Comparison of ENCODE assay signal across 9 cellular contexts in the genomic region with DNA sequence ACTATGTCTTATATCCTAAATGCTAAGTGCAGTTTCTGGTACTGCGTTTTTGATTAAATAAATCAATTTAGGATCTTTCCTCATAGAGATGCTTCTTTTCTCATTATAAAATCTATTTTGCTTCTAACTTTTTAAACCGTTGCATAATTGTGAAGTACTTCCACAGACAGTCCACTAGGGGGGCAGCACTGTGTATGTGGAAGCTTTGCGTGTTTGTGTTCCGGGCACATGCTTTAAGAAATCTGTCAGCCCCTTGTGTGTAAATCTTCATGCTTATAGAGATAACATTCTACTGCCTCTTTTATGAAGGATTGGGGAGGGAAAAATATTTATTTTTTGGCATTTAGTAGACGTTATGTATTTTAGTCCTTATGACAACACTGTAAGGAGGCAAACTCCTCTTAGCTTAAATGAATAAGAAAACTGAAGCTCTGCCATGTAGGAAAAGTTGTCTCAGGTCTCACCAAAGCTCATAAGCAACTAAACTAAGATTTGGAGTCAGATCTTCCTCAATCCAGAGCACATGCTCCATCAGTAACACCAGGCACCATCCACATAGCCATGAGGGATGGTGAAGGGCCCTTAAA.
A peak's percentile ranks its signal among the peaks of the same experiment; 100 is the strongest.
DNase-seq lines count a peak whose midpoint lies in the region; ATAC-seq, FAIRE-seq and TF ChIP-seq lines count a peak whose summit lies in the region.
"Had no signal": no experiment of that assay in that cellular context is flagged by ENCODE, and none has a peak within 500 bp of the region (broad histone marks: within the 10 kb centered on the region; RNA-seq: fewer than 3 reads in every experiment).

No MANE protein-coding gene starts in this region.

- TF ChIP-seq CTCF in HCT116 (IDR thresholded peaks at IDR 0.05 in 2 of 3, conservative IDR thresholded peaks at IDR 0.05 in 1 of 3; ENCODE audit: borderline replicate concordance in 1 of 3, insufficient read depth in 1 of 3, low read depth in 2 of 3, low read length in 2 of 3) (peak; percentile 36 to 90 (median 87); a peak in 5 of 6 replicates), endothelial cell of umbilical vein (IDR thresholded peaks at IDR 0.05; ENCODE audit: extremely low read depth in 1 of 2, insufficient read depth in 1 of 2, low read depth in 1 of 2, low read length in 2 of 2) (peak; percentile 61 to 68)

- H3K27me3 ChIP-seq in HCT116 (ENCODE audit: insufficient read depth, low read length) (no peaks in the 10 kb centered on the region), endothelial cell of umbilical vein (ENCODE audit: control insufficient read depth in 2 of 2, insufficient read depth in 2 of 2, low read length in 2 of 2) (no peaks in the 10 kb centered on the region)

- peak; percentile 42 for TF ChIP-seq RAD21 in HCT116 (IDR thresholded peaks at IDR 0.05; ENCODE audit: low read depth)

- H3K27ac ChIP-seq in HCT116 (ENCODE audit: low read depth, low read length): no peak overlapping the region
- no peak overlapping the region for H3K27ac ChIP-seq in endothelial cell of umbilical vein (ENCODE audit: insufficient read depth, low read depth, low read length)
- H3K27ac ChIP-seq: parathyroid adenoma had no signal

- POLR2A ChIA-PET in HCT116 (lab: Charles Lee): no interaction called here
- POLR2A ChIA-PET in endothelial cell of umbilical vein (lab: Charles Lee): no interaction called here

- H3K4me2 ChIP-seq in HCT116 (ENCODE audit: low read length): no peak overlapping the region
- H3K4me2 ChIP-seq in endothelial cell of umbilical vein (ENCODE audit: insufficient read depth, low read length): no peak overlapping the region

- TF ChIP-seq POLR2A in HCT116 (IDR thresholded peaks at IDR 0.05; ENCODE audit: borderline replicate concordance, extremely low read depth, insufficient read depth, insufficient read length) (no peak), endothelial cell of umbilical vein (IDR thresholded peaks at IDR 0.05; ENCODE audit: low read depth, low read length) (no peak)

- H3K9me1 ChIP-seq in endothelial cell of umbilical vein (replicated peaks; ENCODE audit: control insufficient read depth, extremely low read depth, insufficient read depth, low read length): no peaks in the 10 kb centered on the region

- CTCF ChIA-PET in HCT116 (lab: Charles Lee): interaction anchor here (0.9 to 1.7 kb wide), 10 partner anchors 8 to 250 kb away, joined by 3 to 8 read pairs (median 4); no protein-coding TSS in a partner anchor
- CTCF ChIA-PET in endothelial cell of umbilical vein (lab: Charles Lee): interaction anchor here (0.6 to 2.9 kb wide), 31 partner anchors 8 to 272 kb away, joined by 3 to 11 read pairs (median 4); partner anchors contain the start of gene PTGFR

- no peaks in the 10 kb centered on the region for H3K9me3 ChIP-seq in HCT116 (ENCODE audit: control insufficient read depth in 1 of 2, insufficient read depth in 1 of 2, low read depth in 1 of 2, low read length in 2 of 2)
- no peaks in the 10 kb centered on the region for H3K9me3 ChIP-seq in endothelial cell of umbilical vein (replicated peaks; ENCODE audit: control insufficient read depth, insufficient read depth, low read length)

- H3K79me2 ChIP-seq in HCT116 (ENCODE audit: insufficient read depth, low read length): no peaks in the 10 kb centered on the region
- H3K79me2 ChIP-seq in endothelial cell of umbilical vein (ENCODE audit: control insufficient read depth, insufficient read depth, low read length): no peaks in the 10 kb centered on the region
- H3K79me2 ChIP-seq: parathyroid adenoma had no signal

- H4K20me1 ChIP-seq in HCT116 (ENCODE audit: insufficient read depth) (no peaks in the 10 kb centered on the region), endothelial cell of umbilical vein (replicated peaks; ENCODE audit: control insufficient read depth, extremely low read depth, insufficient read depth, low read length) (no peaks in the 10 kb centered on the region)

- intact Hi-C loops in HCT116 (cut with micrococcal nuclease) (loop anchor here (5.0 kb wide), 2 partner anchors 191 to 274 kb away; no protein-coding TSS in a partner anchor), endothelial cell of umbilical vein (cut with micrococcal nuclease) (loop anchor here (10.0 kb wide), 1 partner anchor 189 kb away; no protein-coding TSS in a partner anchor)

- BruUV-seq in HCT116 (replicated peaks; lab: Mats Ljungman, UMichigan) (no TSS peak), endothelial cell of umbilical vein (replicated peaks; lab: Mats Ljungman, UMichigan) (no TSS peak)

- FAIRE-seq in endothelial cell of umbilical vein (lab: Jason Lieb, UNC): peak; percentile 48

- H3K4me3 ChIP-seq in HCT116 (replicated peaks in 1 of 2; ENCODE audit: low read depth in 1 of 2, low read length in 2 of 2) (no peak overlapping the region), endothelial cell of umbilical vein (replicated peaks in 1 of 3; ENCODE audit: insufficient read depth in 1 of 3, low read depth in 1 of 3, low read length in 3 of 3) (no peak overlapping the region)

- dilution Hi-C loops in endothelial cell of umbilical vein (cut with MboI; ENCODE audit: extremely low pct_ligation_motif_present, low sequenced_read_pairs): no loop called here

- ATAC-seq in GM18502 (IDR thresholded peaks at IDR 0.05; ENCODE audit: poor library complexity, unreplicated experiment): peak; percentile 93
- ATAC-seq in HCT116: peak; percentile 86

- peak; percentile 37 for DNase-seq in HCT116 (ENCODE audit: low read depth, low spot score)
- peak; percentile 11 for DNase-seq in MV-4-11 (lab: John Stamatoyannopoulos, UW)
- peak; percentile 25 for DNase-seq in endothelial cell of umbilical vein (ENCODE audit: low read depth, low spot score)
- DNase-seq in renal cortical epithelial cell (ENCODE audit: low read depth): peak; percentile 34
- DNase-seq in NOMO-1 treated with dmso at 0.1 percent for 144 hours (lab: John Stamatoyannopoulos, UW; ENCODE audit: unreplicated experiment): no peak
- DNase-seq in NCI-H1930 (lab: John Stamatoyannopoulos, UW): no peak
- DNase-seq: activated B cell treated with CpG ODN at 0.5 μM for 24 hours had no signal

- H2AFZ ChIP-seq in HCT116 (ENCODE audit: low read depth, low read length, poor library complexity, severe bottlenecking) (peak overlapping the region; percentile 94), endothelial cell of umbilical vein (ENCODE audit: low read depth, low read length) (peak overlapping the region; percentile 5)
- H2AFZ ChIP-seq: parathyroid adenoma had no signal

- H3K36me3 ChIP-seq in HCT116 (ENCODE audit: control insufficient read depth in 1 of 2, insufficient read depth in 2 of 2, low read length in 2 of 2) (no peaks in the 10 kb centered on the region), endothelial cell of umbilical vein (ENCODE audit: control insufficient read depth in 2 of 2, extremely low read depth in 1 of 2, insufficient read depth in 2 of 2, low read length in 2 of 2) (no peaks in the 10 kb centered on the region)

- RAD21 ChIA-PET in HCT116 (lab: Charles Lee; ENCODE audit: low non-redundant PET in 1 of 2, low total read pairs in 2 of 2, uncharacterized antibody in 2 of 2, unreplicated experiment in 2 of 2): no interaction called here

- H3K9ac ChIP-seq in HCT116 (ENCODE audit: low read length): no peak overlapping the region
- no peak overlapping the region for H3K9ac ChIP-seq in endothelial cell of umbilical vein (replicated peaks; ENCODE audit: extremely low read depth, insufficient read depth, low read length)
- H3K9ac ChIP-seq: parathyroid adenoma had no signal

- H3K4me1 ChIP-seq in HCT116 (ENCODE audit: control insufficient read depth in 1 of 2, insufficient read depth in 2 of 2, low read length in 2 of 2): peaks cover 0 to 4% of the 10 kb centered on the region in 2 experiments; a peak in 1 of 4 replicates
- H3K4me1 ChIP-seq in endothelial cell of umbilical vein (ENCODE audit: control insufficient read depth, extremely low read depth, insufficient read depth, low read length): no peaks in the 10 kb centered on the region
- H3K4me1 ChIP-seq: parathyroid adenoma had no signal

- no peaks in the 10 kb centered on the region for H3K9me2 ChIP-seq in HCT116 (ENCODE audit: insufficient read depth)

TF ChIP-seq in HCT116, 20 proteins besides CTCF, POLR2A, EP300 and RAD21:
- TF ChIP-seq ELF1 (IDR thresholded peaks at IDR 0.05; ENCODE audit: borderline replicate concordance, low read depth): no peak
- 0 out of 2 replicates have a peak, but pooled peaks have one; percentile 40 for TF ChIP-seq CEBPB (IDR thresholded peaks at IDR 0.05; ENCODE audit: low read depth)
- TF ChIP-seq, protein P1, sequence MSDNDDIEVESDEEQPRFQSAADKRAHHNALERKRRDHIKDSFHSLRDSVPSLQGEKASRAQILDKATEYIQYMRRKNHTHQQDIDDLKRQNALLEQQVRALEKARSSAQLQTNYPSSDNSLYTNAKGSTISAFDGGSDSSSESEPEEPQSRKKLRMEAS (IDR thresholded peaks at IDR 0.05): peak; percentile 72

TF ChIP-seq in endothelial cell of umbilical vein, 7 proteins besides CTCF, POLR2A, EP300 and RAD21:
- no peak for TF ChIP-seq POLR2AphosphoS5 (IDR thresholded peaks at IDR 0.05; ENCODE audit: insufficient read depth, low read depth, low read length)
- no peak for TF ChIP-seq EZH2 (IDR thresholded peaks at IDR 0.05; ENCODE audit: borderline replicate concordance, low read depth, low read length, severe bottlenecking)
- TF ChIP-seq, protein P1 (IDR thresholded peaks at IDR 0.05; ENCODE audit: insufficient read depth, insufficient read length): no peak
- no peak for TF ChIP-seq GATA2 (IDR thresholded peaks at IDR 0.05; ENCODE audit: insufficient read depth, insufficient read length, low read depth, low read length)
- no peak for TF ChIP-seq JUN (IDR thresholded peaks at IDR 0.05; ENCODE audit: borderline replicate concordance, insufficient read depth, insufficient read length, low read depth)

Comparison
In these comparisons a context has a peak if more than half of its experiments do, and no peak if none do; other contexts are left out.
1. DNase-seq: peak in HCT116 (single experiment), MV-4-11 (single experiment), endothelial cell of umbilical vein (single experiment) and renal cortical epithelial cell (single experiment); none in NOMO-1 treated with dmso at 0.1 percent for 144 hours (single experiment) and NCI-H1930 (0 of 2).